ENCODE assay signal across 25 cellular contexts in genomic region chr5:61264273-61264661, GRCh38.
"Had no signal": no experiment of that assay in that cellular context is flagged by ENCODE, and none has a peak within 500 bp of the region (broad histone marks: within the 10 kb centered on the region; RNA-seq: fewer than 3 reads in every experiment).

No MANE protein-coding gene starts in this region.

- H3K27me3 Mint-ChIP-seq: activated naive CD8-positive, alpha-beta T cell treated with anti-CD3 and anti-CD28 coated beads, Interleukin-2, amount 50 U/mL, for 24 hours had no signal

- H3K36me3 Mint-ChIP-seq: memory B cell; natural killer cell treated with Interleukin-12 subunit alpha and Interleukin-12 subunit beta and Interleukin-15 and Interleukin-18, amount 100 ng/mL, for 72 hours; stimulated activated naive B cell treated with anti-CD40 and anti-IgM and Interleukin-4, amounts not matched to agents 10 μg/mL and 1 μg/mL and 100 μg/mL, for 72 hours had no signal

- H3K9me3 Mint-ChIP-seq: activated CD4-positive, alpha-beta memory T cell treated with anti-CD3 and anti-CD28 coated beads, Interleukin-2, amount 10 ng/mL, durations not matched to agents 7 days and 5 days; activated naive CD8-positive, alpha-beta T cell treated with anti-CD3 and anti-CD28 coated beads, Interleukin-2, amount 50 U/mL, for 24 hours; memory B cell; natural killer cell treated with Interleukin-12 subunit alpha and Interleukin-12 subunit beta and Interleukin-15 and Interleukin-18, amount 100 ng/mL, for 72 hours; T-helper 1 cell treated with Interleukin-12 subunit alpha and Interleukin-12 subunit beta and Interleukin-4 antibody, amounts not matched to agents 30 μg/mL and 1 μg/mL, for 36 hours had no signal

- DNase-seq: activated CD4-positive, alpha-beta memory T cell treated with anti-CD3 and anti-CD28 coated beads, Interleukin-2, amount 10 ng/mL, durations not matched to agents 7 days and 5 days; activated CD4-positive, alpha-beta T cell treated with anti-CD3 and anti-CD28 coated beads for 4 hours; activated CD4-positive, CD25-positive, alpha-beta regulatory T cell; activated gamma-delta T cell; activated naive CD4-positive, alpha-beta T cell treated with anti-CD3 and anti-CD28 coated beads, Interleukin-2, amount 50 U/mL, for 16 hours; activated naive CD8-positive, alpha-beta T cell treated with anti-CD3 and anti-CD28 coated beads, Interleukin-2, amount 50 U/mL, for 24 hours; activated T-cell treated with anti-CD3 and anti-CD28 coated beads for 4 hours; cerebellar nuclear complex; erythroblast; foreskin fibroblast; kidney glomerular epithelial cell; left ventricle myocardium superior; occipital lobe; retina; sigmoid colon; stimulated activated CD4-positive, alpha-beta T cell treated with anti-CD3 and anti-CD28 coated beads, Interleukin-2, amount 100 ng/mL, for 48 hours; stimulated activated CD8-positive, alpha-beta memory T cell treated with anti-CD3 and anti-CD28 coated beads, Interleukin-4, amount 100 ng/mL, for 48 hours; stimulated activated naive B cell treated with anti-CD40 and anti-IgM and Interleukin-4, amounts not matched to agents 10 μg/mL and 1 μg/mL and 100 μg/mL, for 72 hours; T1000 had no signal

- H3K27me3 ChIP-seq: hepatocyte, sigmoid colon had no signal

- H3K4me1 ChIP-seq: sigmoid colon had no signal

- H3K4me2 ChIP-seq: hepatocyte had no signal

- H3K27ac Mint-ChIP-seq: activated CD4-positive, alpha-beta memory T cell treated with anti-CD3 and anti-CD28 coated beads, Interleukin-2, amount 10 ng/mL, durations not matched to agents 7 days and 5 days; activated naive CD8-positive, alpha-beta T cell treated with anti-CD3 and anti-CD28 coated beads, Interleukin-2, amount 50 U/mL, for 24 hours; memory B cell; natural killer cell treated with Interleukin-12 subunit alpha and Interleukin-12 subunit beta and Interleukin-15 and Interleukin-18, amount 100 ng/mL, for 72 hours; stimulated activated naive B cell treated with anti-CD40 and anti-IgM and Interleukin-4, amounts not matched to agents 10 μg/mL and 1 μg/mL and 100 μg/mL, for 72 hours; T-helper 1 cell treated with Interleukin-12 subunit alpha and Interleukin-12 subunit beta and Interleukin-4 antibody, amounts not matched to agents 30 μg/mL and 1 μg/mL, for 36 hours had no signal

- ATAC-seq: activated naive CD8-positive, alpha-beta T cell treated with anti-CD3 and anti-CD28 coated beads, Interleukin-2, amount 50 U/mL, for 24 hours; left ventricle myocardium superior; natural killer cell treated with Interleukin-12 subunit alpha and Interleukin-12 subunit beta and Interleukin-15 and Interleukin-18, amount 100 ng/mL, for 72 hours had no signal

- H3K79me2 ChIP-seq: hepatocyte had no signal

- H3K9me3 ChIP-seq: sigmoid colon, thoracic aorta had no signal

- H3K27ac ChIP-seq: coronary artery, hepatocyte, thoracic aorta had no signal

- H3K4me3 ChIP-seq: coronary artery, hepatocyte, sigmoid colon, thoracic aorta had no signal

- H2AFZ ChIP-seq: hepatocyte had no signal

- H3K4me3 Mint-ChIP-seq: activated CD4-positive, alpha-beta memory T cell treated with anti-CD3 and anti-CD28 coated beads, Interleukin-2, amount 10 ng/mL, durations not matched to agents 7 days and 5 days; activated naive CD8-positive, alpha-beta T cell treated with anti-CD3 and anti-CD28 coated beads, Interleukin-2, amount 50 U/mL, for 24 hours; memory B cell; natural killer cell treated with Interleukin-12 subunit alpha and Interleukin-12 subunit beta and Interleukin-15 and Interleukin-18, amount 100 ng/mL, for 72 hours; stimulated activated naive B cell treated with anti-CD40 and anti-IgM and Interleukin-4, amounts not matched to agents 10 μg/mL and 1 μg/mL and 100 μg/mL, for 72 hours; T-helper 1 cell treated with Interleukin-12 subunit alpha and Interleukin-12 subunit beta and Interleukin-4 antibody, amounts not matched to agents 30 μg/mL and 1 μg/mL, for 36 hours had no signal

- H3K36me3 ChIP-seq: sigmoid colon, thoracic aorta had no signal
